ENCODE assay signal across 1 cellular context in genomic region chr7:65722361-65722792, GRCh38.
A peak's percentile ranks its signal among the peaks of the same experiment; 100 is the strongest.
TF ChIP-seq lines count a peak whose summit lies in the region.

No MANE protein-coding gene starts in this region.

TF ChIP-seq in K562, 482 proteins besides CTCF, POLR2A, EP300 and RAD21 (continued from another document and continues in another):
- TF ChIP-seq HBP1 (CRISPR knock-in tag; IDR thresholded peaks at IDR 0.05) = peak; percentile 91; the same call in 1 of the 2 replicates
- TF ChIP-seq, protein P1, sequence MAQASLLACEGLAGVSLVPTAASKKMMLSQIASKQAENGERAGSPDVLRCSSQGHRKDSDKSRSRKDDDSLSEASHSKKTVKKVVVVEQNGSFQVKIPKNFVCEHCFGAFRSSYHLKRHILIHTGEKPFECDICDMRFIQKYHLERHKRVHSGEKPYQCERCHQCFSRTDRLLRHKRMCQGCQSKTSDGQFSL (CRISPR knock-in tag; IDR thresholded peaks at IDR 0.05) = no peak
- TF ChIP-seq, protein P1 (tag; IDR thresholded peaks at IDR 0.05) = no peak
- peak; percentile 25 for TF ChIP-seq POLR2B (IDR thresholded peaks at IDR 0.05; ENCODE audit: low read depth, partially characterized antibody)
- no peak for TF ChIP-seq TCF3 (CRISPR knock-in tag; IDR thresholded peaks at IDR 0.05)
- no peak for TF ChIP-seq PRMT5 (CRISPR knock-in tag; IDR thresholded peaks at IDR 0.05)
- peak; percentile 11; the same call in 1 of the 2 replicates for TF ChIP-seq ARID2 (IDR thresholded peaks at IDR 0.05)
- TF ChIP-seq ARNT (IDR thresholded peaks at IDR 0.05) = peak in 1 of 2 experiments; percentile 49; a peak in 1 of 4 replicates
- TF ChIP-seq, protein P2, sequence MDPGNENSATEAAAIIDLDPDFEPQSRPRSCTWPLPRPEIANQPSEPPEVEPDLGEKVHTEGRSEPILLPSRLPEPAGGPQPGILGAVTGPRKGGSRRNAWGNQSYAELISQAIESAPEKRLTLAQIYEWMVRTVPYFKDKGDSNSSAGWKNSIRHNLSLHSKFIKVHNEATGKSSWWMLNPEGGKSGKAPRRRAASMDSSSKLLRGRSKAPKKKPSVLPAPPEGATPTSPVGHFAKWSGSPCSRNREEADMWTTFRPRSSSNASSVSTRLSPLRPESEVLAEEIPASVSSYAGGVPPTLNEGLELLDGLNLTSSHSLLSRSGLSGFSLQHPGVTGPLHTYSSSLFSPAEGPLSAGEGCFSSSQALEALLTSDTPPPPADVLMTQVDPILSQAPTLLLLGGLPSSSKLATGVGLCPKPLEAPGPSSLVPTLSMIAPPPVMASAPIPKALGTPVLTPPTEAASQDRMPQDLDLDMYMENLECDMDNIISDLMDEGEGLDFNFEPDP (CRISPR knock-in tag; IDR thresholded peaks at IDR 0.05) = no peak
- TF ChIP-seq ZBTB26 (CRISPR knock-in tag; IDR thresholded peaks at IDR 0.05) = 0 out of 2 replicates have a peak, but pooled peaks have one; percentile 34
- no peak for TF ChIP-seq KLF10 (CRISPR knock-in tag; IDR thresholded peaks at IDR 0.05)
- no peak for TF ChIP-seq ZNF609 (CRISPR knock-in tag; IDR thresholded peaks at IDR 0.05; ENCODE audit: borderline replicate concordance)
- peak in 1 of 2 experiments; percentile 44; a peak in 1 of 4 replicates for TF ChIP-seq RCOR1 (IDR thresholded peaks at IDR 0.05; ENCODE audit: borderline replicate concordance in 1 of 2, low read depth in 2 of 2, low read length in 2 of 2)
- TF ChIP-seq CTBP1 (IDR thresholded peaks at IDR 0.05; ENCODE audit: borderline replicate concordance) = no peak
- TF ChIP-seq NEUROD1 (IDR thresholded peaks at IDR 0.05; ENCODE audit: borderline replicate concordance, low read depth, low read length, partially characterized antibody) = no peak
- 0 out of 4 replicates have a peak, but pooled peaks of 1 of the 2 experiments have one; percentile 35 for TF ChIP-seq HDAC1 (IDR thresholded peaks at IDR 0.05)
- TF ChIP-seq CC2D1A (IDR thresholded peaks at IDR 0.05) = peak; percentile 69
- no peak for TF ChIP-seq NR3C1 (CRISPR knock-in tag; IDR thresholded peaks at IDR 0.05)
- TF ChIP-seq ZEB2 (IDR thresholded peaks at IDR 0.05) = peak; percentile 89
- TF ChIP-seq PTBP1 (IDR thresholded peaks at IDR 0.05; ENCODE audit: low read depth, low read length) = 0 out of 2 replicates have a peak, but pooled peaks have one; percentile 34
- no peak for TF ChIP-seq RBM22 (IDR thresholded peaks at IDR 0.05; ENCODE audit: low read depth, low read length, poor library complexity, severe bottlenecking)
- no peak for TF ChIP-seq ZBTB40 (IDR thresholded peaks at IDR 0.05)
- TF ChIP-seq ZBTB40 (CRISPR knock-in tag; IDR thresholded peaks at IDR 0.05) = no peak
- TF ChIP-seq NFIC (IDR thresholded peaks at IDR 0.05) = no peak
- no peak for TF ChIP-seq NR2F6 (CRISPR knock-in tag; IDR thresholded peaks at IDR 0.05)
- TF ChIP-seq STAT6 (CRISPR knock-in tag; IDR thresholded peaks at IDR 0.05) = no peak
- TF ChIP-seq ZBTB1 (CRISPR knock-in tag; IDR thresholded peaks at IDR 0.05; ENCODE audit: borderline replicate concordance, low read depth) = no peak
- 0 out of 2 replicates have a peak, but pooled peaks have one; percentile 19 for TF ChIP-seq ZKSCAN1 (IDR thresholded peaks at IDR 0.05; ENCODE audit: low read depth, low read length)
